20 cellular contexts compared by ENCODE assay signal in the genomic region with DNA sequence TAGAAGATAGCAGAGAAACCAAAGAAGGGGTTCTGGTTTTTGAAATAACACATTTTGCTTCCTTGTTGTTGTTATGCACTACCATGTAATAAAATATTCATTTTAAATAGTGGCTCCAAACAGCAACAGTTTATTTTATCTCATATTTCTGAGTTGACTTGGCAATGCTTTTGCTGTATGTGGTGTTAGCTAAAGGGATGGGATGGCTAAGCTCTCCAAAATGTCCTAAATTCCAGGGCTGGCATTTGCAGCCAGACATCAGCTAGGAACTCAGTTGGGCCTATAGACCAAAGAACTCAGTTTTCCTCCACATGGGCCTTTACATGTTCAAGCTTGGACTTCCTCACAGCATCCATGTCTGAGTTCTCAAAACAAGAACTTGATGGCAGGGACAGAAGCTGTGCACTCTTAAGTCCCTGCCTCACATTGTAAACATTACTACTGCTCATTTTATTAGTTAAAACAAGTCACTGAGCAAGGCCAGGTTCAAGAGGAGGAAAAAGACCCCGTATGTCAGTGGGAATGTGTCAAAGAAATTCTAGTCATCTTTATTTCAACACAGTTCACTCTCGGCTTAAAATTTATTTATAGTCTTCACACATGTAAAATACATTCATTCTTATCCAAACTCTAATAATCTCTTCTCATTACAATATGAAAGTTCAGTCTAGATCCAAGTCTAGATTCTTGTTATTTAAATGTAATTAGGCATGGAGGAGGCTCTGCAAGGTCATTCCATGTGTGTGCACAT.
DNase-seq lines count a peak whose midpoint lies in the region; ATAC-seq and TF ChIP-seq lines count a peak whose summit lies in the region.
"Had no signal": no experiment of that assay in that cellular context is flagged by ENCODE, and none has a peak within 500 bp of the region (broad histone marks: within the 10 kb centered on the region; RNA-seq: fewer than 3 reads in every experiment).

No MANE protein-coding gene starts in this region.

- H4K20me1 ChIP-seq in BLaER1 (no peaks in the 10 kb centered on the region), OCI-LY1 (ENCODE audit: insufficient read depth, low read length) (no peaks in the 10 kb centered on the region)
- H4K20me1 ChIP-seq: BLaER1 treated with 17β-estradiol and CSF1 and Interleukin-3, amounts not matched to agents 10 nM and 100 nM had no signal

- H3F3A ChIP-seq in OCI-LY1 (ENCODE audit: insufficient read depth, low read length), result no peaks in the 10 kb centered on the region

- H3K4me3 ChIP-seq in BLaER1, result no peak overlapping the region
- no peak overlapping the region for H3K4me3 ChIP-seq in HAP-1
- no peak overlapping the region for H3K4me3 ChIP-seq in OCI-LY1 (ENCODE audit: low read depth, low read length, poor library complexity, severe bottlenecking)
- H3K4me3 ChIP-seq in adipocyte (ENCODE audit: low read length), result no peak overlapping the region
- no peak overlapping the region for H3K4me3 ChIP-seq in CD8-positive, alpha-beta T cell (ENCODE audit: low read depth, low read length)
- H3K4me3 ChIP-seq: BLaER1 treated with 17β-estradiol and CSF1 and Interleukin-3, amounts not matched to agents 10 nM and 100 nM had no signal

- in situ Hi-C loops in HAP-1 (cut with MboI; ENCODE audit: low sequenced_read_pairs), result no loop called here

- H3K9me3 ChIP-seq in BLaER1 (no peaks in the 10 kb centered on the region), HAP-1 (no peaks in the 10 kb centered on the region), OCI-LY1 (ENCODE audit: low read length) (no peaks in the 10 kb centered on the region), adipocyte (ENCODE audit: control insufficient read depth, low read length) (no peaks in the 10 kb centered on the region)
- H3K9me3 ChIP-seq in CD8-positive, alpha-beta T cell (ENCODE audit: low read length), result no peaks in the 10 kb centered on the region

- no peak for TF ChIP-seq CTCF in OCI-LY1 (IDR thresholded peaks at IDR 0.05; ENCODE audit: low read length)
- TF ChIP-seq CTCF in CD8-positive, alpha-beta T cell (IDR thresholded peaks at IDR 0.05), result no peak

- H3K9me3 Mint-ChIP-seq in CD8-positive, alpha-beta T cell, result peaks cover 12% of the 10 kb centered on the region

- H3K27me3 Mint-ChIP-seq in CD8-positive, alpha-beta T cell (ENCODE audit: low read depth), result no peaks in the 10 kb centered on the region
- H3K27me3 Mint-ChIP-seq: B cell; CD4-positive, alpha-beta T cell had no signal

- no peak for ATAC-seq in CD8-positive, alpha-beta T cell
- ATAC-seq in GM21515 (IDR thresholded peaks at IDR 0.05; ENCODE audit: unreplicated experiment), result no peak
- ATAC-seq: HCT116 had no signal

- H3K4me2 ChIP-seq in BLaER1, result no peak overlapping the region
- H3K4me2 ChIP-seq in OCI-LY1 (ENCODE audit: low read length), result no peak overlapping the region
- H3K4me2 ChIP-seq: BLaER1 treated with 17β-estradiol and CSF1 and Interleukin-3, amounts not matched to agents 10 nM and 100 nM had no signal

- CTCF ChIA-PET in CD8-positive, alpha-beta T cell (lab: Charles Lee), result no interaction called here

- H3K27ac Mint-ChIP-seq in CD8-positive, alpha-beta T cell, result no peak overlapping the region
- H3K27ac Mint-ChIP-seq: B cell; CD14-positive monocyte; CD4-positive, alpha-beta T cell had no signal

- H3K27me3 ChIP-seq in BLaER1 (no peaks in the 10 kb centered on the region), HAP-1 (ENCODE audit: low read depth) (no peaks in the 10 kb centered on the region), OCI-LY1 (ENCODE audit: insufficient read depth, low read length) (no peaks in the 10 kb centered on the region), adipocyte (replicated peaks; ENCODE audit: control insufficient read depth, insufficient read depth, low read length) (no peaks in the 10 kb centered on the region)
- H3K27me3 ChIP-seq in CD8-positive, alpha-beta T cell (ENCODE audit: insufficient read depth, low read length), result no peaks in the 10 kb centered on the region
- H3K27me3 ChIP-seq: BLaER1 treated with 17β-estradiol and CSF1 and Interleukin-3, amounts not matched to agents 10 nM and 100 nM had no signal

- H3K79me2 ChIP-seq in OCI-LY1 (ENCODE audit: insufficient read depth, low read length), result no peaks in the 10 kb centered on the region

- H3K9me2 ChIP-seq in OCI-LY1 (ENCODE audit: low read depth, low read length), result no peaks in the 10 kb centered on the region

- DNase-seq in HAP-1 (ENCODE audit: low spot score in 2 of 2), result peak; percentile 37 to 95
- DNase-seq in adipocyte (ENCODE audit: low read depth), result peak; percentile 50
- no peak for DNase-seq in OCI-M2 (lab: John Stamatoyannopoulos, UW; ENCODE audit: unreplicated experiment)
- DNase-seq in CD8-positive, alpha-beta T cell, result no peak
- DNase-seq in SKM-1 treated with dmso at 0.1 percent for 144 hours (lab: John Stamatoyannopoulos, UW; ENCODE audit: unreplicated experiment), result no peak
- DNase-seq: Calu3; CD4-positive, alpha-beta T cell; COR-L47; DMS53; DMS79 treated with DMSO at 0.1 percent for 48 hours; GF-D8; H7 had no signal

- H3K27ac ChIP-seq in BLaER1 (peak overlapping the region; percentile 26; the same call in 1 of the 2 replicates), OCI-LY1 (ENCODE audit: low read depth, low read length, poor library complexity, severe bottlenecking) (no peak overlapping the region)
- H3K27ac ChIP-seq in CD8-positive, alpha-beta T cell (ENCODE audit: low read depth, low read length), result no peak overlapping the region
- H3K27ac ChIP-seq: 22Rv1; BLaER1 treated with 17β-estradiol and CSF1 and Interleukin-3, amounts not matched to agents 10 nM and 100 nM had no signal

- no peaks in the 10 kb centered on the region for H3K36me3 Mint-ChIP-seq in CD8-positive, alpha-beta T cell
- H3K36me3 Mint-ChIP-seq: CD14-positive monocyte had no signal

- H3K36me3 ChIP-seq in BLaER1 (no peaks in the 10 kb centered on the region), HAP-1 (replicated peaks) (no peaks in the 10 kb centered on the region; the same call in 1 of the 2 replicates), OCI-LY1 (ENCODE audit: insufficient read depth, low read length) (no peaks in the 10 kb centered on the region), adipocyte (ENCODE audit: control insufficient read depth, insufficient read depth, low read length, severe bottlenecking) (no peaks in the 10 kb centered on the region)
- no peaks in the 10 kb centered on the region for H3K36me3 ChIP-seq in CD8-positive, alpha-beta T cell (ENCODE audit: insufficient read depth, low read length)
- H3K36me3 ChIP-seq: BLaER1 treated with 17β-estradiol and CSF1 and Interleukin-3, amounts not matched to agents 10 nM and 100 nM had no signal

- intact Hi-C loops in CD8-positive, alpha-beta T cell (cut with DNase I, micrococcal nuclease), result no loop called here

- H2AFZ ChIP-seq in OCI-LY1 (ENCODE audit: low read length), result 0 out of 2 replicates have a peak overlapping the region, but pooled peaks have one; percentile 12

- H3K9ac ChIP-seq in BLaER1 (no peak overlapping the region), OCI-LY1 (ENCODE audit: low read length) (no peak overlapping the region), adipocyte (ENCODE audit: low read length) (no peak overlapping the region)
- H3K9ac ChIP-seq: BLaER1 treated with 17β-estradiol and CSF1 and Interleukin-3, amounts not matched to agents 10 nM and 100 nM had no signal

- POLR2A ChIA-PET in CD8-positive, alpha-beta T cell (lab: Charles Lee), result no interaction called here

- H3K4me1 ChIP-seq in BLaER1 (peaks cover 19% of the 10 kb centered on the region), HAP-1 (peaks cover 23% of the 10 kb centered on the region), OCI-LY1 (ENCODE audit: insufficient read depth, low read length, severe bottlenecking) (peaks cover 12% of the 10 kb centered on the region), adipocyte (ENCODE audit: control insufficient read depth, insufficient read depth, low read length) (no peaks in the 10 kb centered on the region)
- H3K4me1 ChIP-seq in CD8-positive, alpha-beta T cell (ENCODE audit: insufficient read depth, low read length), result no peaks in the 10 kb centered on the region

- no peaks in the 10 kb centered on the region for H3K4me1 Mint-ChIP-seq in CD8-positive, alpha-beta T cell (ENCODE audit: low read depth)
- H3K4me1 Mint-ChIP-seq: B cell, CD14-positive monocyte had no signal

- H3K4me3 Mint-ChIP-seq in CD8-positive, alpha-beta T cell, result no peak overlapping the region
- H3K4me3 Mint-ChIP-seq: B cell; CD14-positive monocyte; CD4-positive, alpha-beta T cell had no signal

Comparison
In these comparisons a context has a peak if more than half of its experiments do, and no peak if none do; other contexts are left out.
1. DNase-seq: peak in HAP-1 (2 of 2) and adipocyte (single experiment); none in OCI-M2 (single experiment), CD8-positive, alpha-beta T cell (0 of 7) and SKM-1 treated with dmso at 0.1 percent for 144 hours (single experiment).